Comparison of ENCODE assay signal across 10 cellular contexts in genomic region chr2:68807821-68808266, GRCh38.
DNase-seq lines count a peak whose midpoint lies in the region; ATAC-seq and TF ChIP-seq lines count a peak whose summit lies in the region.
"Had no signal": no experiment of that assay in that cellular context is flagged by ENCODE, and none has a peak within 500 bp of the region (broad histone marks: within the 10 kb centered on the region; RNA-seq: fewer than 3 reads in every experiment).

No MANE protein-coding gene starts in this region.

- H3K4me1 ChIP-seq in IMR-90 (ENCODE audit: control insufficient read depth, insufficient read depth, low read length): peaks cover 10% of the 10 kb centered on the region

- no peaks in the 10 kb centered on the region for H4K20me1 ChIP-seq in IMR-90 (ENCODE audit: insufficient read depth, low read length)

- no peaks in the 10 kb centered on the region for H3K27me3 Mint-ChIP-seq in activated naive CD8-positive, alpha-beta T cell treated with anti-CD3 and anti-CD28 coated beads, Interleukin-2, amount 10 ng/mL, durations not matched to agents 7 days and 5 days

- H3K27ac Mint-ChIP-seq in activated naive CD8-positive, alpha-beta T cell treated with anti-CD3 and anti-CD28 coated beads, Interleukin-2, amount 10 ng/mL, durations not matched to agents 7 days and 5 days: peak overlapping the region; percentile 74

- DNase-seq in A172 (ENCODE audit: low spot score) (peak; percentile 22), IMR-90 (peak; percentile 12), left lobe of liver (ENCODE audit: low spot score) (no peak), superior temporal gyrus (ENCODE audit: extremely low spot score) (no peak), iPS-NIHi11 (ENCODE audit: low spot score) (no peak), NCI-H1436 (lab: John Stamatoyannopoulos, UW) (no peak)
- no peak for DNase-seq in activated naive CD8-positive, alpha-beta T cell treated with anti-CD3 and anti-CD28 coated beads, Interleukin-2, amount 10 ng/mL, durations not matched to agents 7 days and 5 days
- no peak for DNase-seq in effector CD4-positive, alpha-beta T cell
- DNase-seq: erythroblast, NCI-H524 had no signal

- peaks cover 16% of the 10 kb centered on the region for H3K4me1 Mint-ChIP-seq in activated naive CD8-positive, alpha-beta T cell treated with anti-CD3 and anti-CD28 coated beads, Interleukin-2, amount 10 ng/mL, durations not matched to agents 7 days and 5 days

- no peak overlapping the region for H3K27ac ChIP-seq in IMR-90 (ENCODE audit: insufficient read depth, low read length)

- peaks cover 2% of the 10 kb centered on the region for H3K27me3 ChIP-seq in IMR-90 (ENCODE audit: control insufficient read depth, insufficient read depth, low read length)

- H2AK5ac ChIP-seq in IMR-90 (ENCODE audit: low read depth, low read length): peak overlapping the region; percentile 63

- CTCF ChIA-PET in IMR-90 (lab: Yijun Ruan, JAX): no interaction called here

- no peak for TF ChIP-seq RAD21 in IMR-90 (IDR thresholded peaks at IDR 0.05; ENCODE audit: low read length)

- no peak overlapping the region for H3K56ac ChIP-seq in IMR-90 (ENCODE audit: extremely low read depth, insufficient read depth, low read length)

- H3K9ac ChIP-seq in IMR-90 (ENCODE audit: low read depth, low read length): no peak overlapping the region

- H2BK5ac ChIP-seq in IMR-90 (ENCODE audit: low read depth, low read length, poor library complexity, severe bottlenecking): no peak overlapping the region

- H3K9me1 ChIP-seq in IMR-90 (ENCODE audit: insufficient read depth, low read length): peaks cover 10% of the 10 kb centered on the region

- in situ Hi-C loops in IMR-90 (cut with MboI; ENCODE audit: low sequenced_read_pairs): no loop called here

- no peaks in the 10 kb centered on the region for H3K79me1 ChIP-seq in IMR-90 (ENCODE audit: low read depth in 1 of 2, low read length in 2 of 2)

- no peak overlapping the region for H4K8ac ChIP-seq in IMR-90 (ENCODE audit: low read depth in 2 of 2, low read length in 2 of 2)

- POLR2A ChIA-PET in IMR-90 (lab: Charles Lee; ENCODE audit: unreplicated experiment): no interaction called here
- POLR2A ChIA-PET in activated naive CD8-positive, alpha-beta T cell treated with anti-CD3 and anti-CD28 coated beads, Interleukin-2, amount 10 ng/mL, durations not matched to agents 7 days and 5 days (lab: Charles Lee): interaction anchor here (0.6 kb wide), 1 partner anchor 9 kb away, joined by 3 read pairs; no protein-coding TSS in a partner anchor

- no peak overlapping the region for H4K5ac ChIP-seq in IMR-90 (ENCODE audit: low read depth, low read length)

- H3K9me3 ChIP-seq in IMR-90 (ENCODE audit: control insufficient read depth, insufficient read depth, low read length): no peaks in the 10 kb centered on the region

- no peak overlapping the region; the same call in 2 of the 3 replicates for H2BK15ac ChIP-seq in IMR-90 (ENCODE audit: low read depth, low read length)

- H3K4me3 ChIP-seq in IMR-90 (ENCODE audit: insufficient read depth, low read depth, low read length): no peak overlapping the region

- H3K9me3 Mint-ChIP-seq in activated naive CD8-positive, alpha-beta T cell treated with anti-CD3 and anti-CD28 coated beads, Interleukin-2, amount 10 ng/mL, durations not matched to agents 7 days and 5 days: no peaks in the 10 kb centered on the region

- no TSS peak for BruUV-seq in IMR-90 (replicated peaks; lab: Mats Ljungman, UMichigan)

- dilution Hi-C loops in IMR-90 (cut with HindIII; ENCODE audit: low sequenced_read_pairs, unreplicated experiment): no loop called here

- peak overlapping the region; percentile 15 for H3K4me3 Mint-ChIP-seq in activated naive CD8-positive, alpha-beta T cell treated with anti-CD3 and anti-CD28 coated beads, Interleukin-2, amount 10 ng/mL, durations not matched to agents 7 days and 5 days

- H3K36me3 Mint-ChIP-seq in activated naive CD8-positive, alpha-beta T cell treated with anti-CD3 and anti-CD28 coated beads, Interleukin-2, amount 10 ng/mL, durations not matched to agents 7 days and 5 days: peaks cover 41% of the 10 kb centered on the region

- TF ChIP-seq CTCF in IMR-90 (conservative IDR thresholded peaks at IDR 0.05; ENCODE audit: low read depth, low read length): no peak

- no peak; the same call in 1 of the 2 replicates for ATAC-seq in IMR-90 (ENCODE audit: low read depth)
- peak; percentile 53 for ATAC-seq in activated naive CD8-positive, alpha-beta T cell treated with anti-CD3 and anti-CD28 coated beads, Interleukin-2, amount 10 ng/mL, durations not matched to agents 7 days and 5 days (ENCODE audit: low read depth)
- ATAC-seq in left lobe of liver: peak; percentile 31

- intact Hi-C loops in IMR-90 (cut with micrococcal nuclease): loop anchor here (5.0 kb wide), 1 partner anchor 41 kb away; no protein-coding TSS in a partner anchor

- H3K18ac ChIP-seq in IMR-90 (ENCODE audit: low read depth, low read length): no peak overlapping the region

- no peak overlapping the region for H3K4me2 ChIP-seq in IMR-90 (ENCODE audit: low read depth, low read length)

- H3K4ac ChIP-seq in IMR-90 (ENCODE audit: low read depth, low read length): peak overlapping the region; percentile 33; the same call in 1 of the 2 replicates

- H4K91ac ChIP-seq in IMR-90 (ENCODE audit: insufficient read depth, low read depth, low read length): peak overlapping the region; percentile 45; the same call in 1 of the 2 replicates

- H2BK20ac ChIP-seq in IMR-90 (ENCODE audit: low read depth, low read length): peak overlapping the region; percentile 14; the same call in 1 of the 2 replicates

- peak overlapping the region; percentile 55 for H2AFZ ChIP-seq in IMR-90 (replicated peaks; ENCODE audit: low read length, poor library complexity)

- H2BK120ac ChIP-seq in IMR-90 (ENCODE audit: low read depth, low read length): peak overlapping the region; percentile 4; the same call in 1 of the 2 replicates

- no peak overlapping the region; the same call in 1 of the 2 replicates for H3K14ac ChIP-seq in IMR-90 (replicated peaks; ENCODE audit: low read depth, low read length)

- no peak overlapping the region for H3K23ac ChIP-seq in IMR-90 (ENCODE audit: low read depth, low read length)

- WGBS in IMR-90 (ENCODE audit: extremely low coverage in 2 of 2, insufficient read length in 1 of 2), 2 experiments: 86% methylated on average over 4 of the region's 6 CpGs; no CpG with 5 or more reads in 1 of the 2 experiments

- H2AK9ac ChIP-seq in IMR-90 (replicated peaks; ENCODE audit: low read depth, low read length, poor library complexity): peak overlapping the region; percentile 13

- TF ChIP-seq POLR2A in IMR-90 (IDR thresholded peaks at IDR 0.05; ENCODE audit: low read depth, low read length): no peak

- H3K36me3 ChIP-seq in IMR-90 (ENCODE audit: control insufficient read depth, insufficient read depth, low read length): no peaks in the 10 kb centered on the region

TF ChIP-seq in IMR-90, 13 proteins besides CTCF, POLR2A, EP300 and RAD21:
- TF ChIP-seq BHLHE40 (IDR thresholded peaks at IDR 0.05; ENCODE audit: low read depth, low read length) (no peak), MAZ (IDR thresholded peaks at IDR 0.05; ENCODE audit: borderline replicate concordance, low read depth, low read length) (no peak), CEBPB (IDR thresholded peaks at IDR 0.05; ENCODE audit: low read depth, low read length) (peak; percentile 85), NFE2L2 (IDR thresholded peaks at IDR 0.05; ENCODE audit: low read depth, low read length) (no peak)

Comparison
In these comparisons a context has a peak if more than half of its experiments do, and no peak if none do; other contexts are left out.
1. DNase-seq: peak in A172 (single experiment) and IMR-90 (single experiment); none in activated naive CD8-positive, alpha-beta T cell treated with anti-CD3 and anti-CD28 coated beads, Interleukin-2, amount 10 ng/mL, durations not matched to agents 7 days and 5 days (single experiment), left lobe of liver (single experiment), superior temporal gyrus (single experiment), effector CD4-positive, alpha-beta T cell (single experiment), iPS-NIHi11 (single experiment) and NCI-H1436 (single experiment).